Comparison of ENCODE assay signal across 8 cellular contexts in the genomic region with DNA sequence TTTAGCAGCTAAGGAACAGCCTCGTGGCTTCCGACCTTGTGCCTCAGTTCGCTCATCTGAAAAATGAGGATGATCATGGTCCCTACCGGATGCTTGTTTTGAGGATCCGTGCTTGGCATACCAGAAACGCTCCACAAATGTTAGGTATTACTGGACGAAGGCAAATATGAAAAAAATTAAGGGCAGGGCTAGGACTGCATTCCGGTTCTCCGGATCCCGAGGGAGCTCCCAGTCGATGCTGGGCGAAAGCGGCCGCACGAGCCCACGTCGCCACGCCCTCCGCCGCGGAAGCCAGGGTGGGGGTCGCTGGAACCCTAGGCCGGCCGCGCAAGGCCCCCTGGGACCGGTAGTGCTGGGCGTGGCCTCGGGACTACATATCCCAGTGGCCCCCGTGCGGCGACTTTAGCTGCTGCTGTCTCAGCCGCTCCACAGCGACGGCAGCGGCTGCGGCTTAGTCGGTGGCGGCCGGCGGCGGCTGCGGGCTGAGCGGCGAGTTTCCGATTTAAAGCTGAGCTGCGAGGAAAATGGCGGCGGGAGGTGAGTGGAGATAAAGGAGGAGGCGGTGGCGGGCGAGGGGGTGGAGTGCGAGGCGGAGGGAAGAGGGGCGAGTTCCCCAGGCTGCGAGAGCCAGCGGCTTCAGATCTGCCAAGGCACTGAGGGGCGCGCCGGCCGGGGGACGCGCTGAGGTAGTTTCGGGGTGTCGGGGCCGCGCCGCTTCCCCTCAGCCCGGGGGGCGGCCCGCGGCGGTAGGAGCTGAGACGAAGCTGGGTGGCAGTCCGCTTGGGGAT. TPM values are rescaled to one million over a fixed set of nuclear protein-coding genes. Genes with fewer than 3 reads are reported as not detected.
DNase-seq lines count a peak whose midpoint lies in the region; ATAC-seq and TF ChIP-seq lines count a peak whose summit lies in the region.

Gene NCOA3 (plus strand): TSS at position 405 of the 788 bp plus-strand sequence. CDS start 120,361 bp downstream, outside the sequence.

- DNase-seq in BJ (ENCODE audit: low read depth) (peak; percentile 73), GM19238 (ENCODE audit: insufficient read length, low spot score) (peak; percentile 70), NCI-H526 (lab: John Stamatoyannopoulos, UW) (peak; percentile 96 to 100), coronary artery (ENCODE audit: low spot score) (peak; percentile 90), left kidney (ENCODE audit: low read depth, low spot score) (peak; percentile 99)
- DNase-seq in activated CD4-positive, alpha-beta T cell treated with anti-CD3 and anti-CD28 coated beads for 48 hours, result peak; percentile 98
- peak; percentile 97 for DNase-seq in stimulated activated CD4-positive, alpha-beta T cell treated with anti-CD3 and anti-CD28 coated beads, Interleukin-1b, Interleukin-23, amount 100 ng/mL, for 48 hours

- TF ChIP-seq CTCF in BJ (IDR thresholded peaks at IDR 0.05; ENCODE audit: insufficient read depth, low read depth, low read length) (peak; percentile 49), coronary artery (IDR thresholded peaks at IDR 0.05) (no peak)

- no peaks in the 10 kb centered on the region for H3K36me3 ChIP-seq in BJ (ENCODE audit: control insufficient read depth, insufficient read depth, low read length)

- H3K27me3 ChIP-seq in BJ (ENCODE audit: control insufficient read depth, insufficient read depth, low read length), result no peaks in the 10 kb centered on the region

- ATAC-seq in HG03457 (IDR thresholded peaks at IDR 0.05; ENCODE audit: unreplicated experiment), result peak; percentile 51

- peak within 1 kb of the TSS; percentile 94 for H3K4me3 ChIP-seq in BJ (ENCODE audit: low read depth, low read length)
- peak within 1 kb of the TSS; percentile 97 for H3K4me3 ChIP-seq in coronary artery

- POLR2A ChIA-PET in BJ (lab: Charles Lee), result interaction anchor here (0.5 to 1.1 kb wide), 15 partner anchors 8 to 305 kb away, joined by 3 to 12 read pairs (median 3); no protein-coding TSS in a partner anchor

- H3K27ac ChIP-seq in coronary artery, result peak within 1 kb of the TSS; percentile 90 to 99

- CTCF ChIA-PET in BJ (lab: Yijun Ruan, JAX), result interaction anchor here (0.6 to 4.9 kb wide), 15 partner anchors 10 to 297 kb away, joined by 3 to 22 read pairs (median 3); no protein-coding TSS in a partner anchor

RNA-seq across cellular contexts. Expression of gene NCOA3, which starts in this region (rescaled TPM):
- 23.6 and 32.0 TPM in 2 replicates for polyA plus RNA-seq in BJ (2011; rRNA removed)
- polyA minus RNA-seq in BJ (2011; rRNA and poly(A)+ RNA removed), result 34.2 and 42.3 TPM in 2 replicates

Comparison
In these comparisons a context has a peak if more than half of its experiments do, and no peak if none do; other contexts are left out.
1. Peak in every context shown above with its lines: DNase-seq, ATAC-seq, H3K4me3 ChIP-seq and H3K27ac ChIP-seq.